Comparison of ENCODE assay signal across 1 cellular context in the genomic region with DNA sequence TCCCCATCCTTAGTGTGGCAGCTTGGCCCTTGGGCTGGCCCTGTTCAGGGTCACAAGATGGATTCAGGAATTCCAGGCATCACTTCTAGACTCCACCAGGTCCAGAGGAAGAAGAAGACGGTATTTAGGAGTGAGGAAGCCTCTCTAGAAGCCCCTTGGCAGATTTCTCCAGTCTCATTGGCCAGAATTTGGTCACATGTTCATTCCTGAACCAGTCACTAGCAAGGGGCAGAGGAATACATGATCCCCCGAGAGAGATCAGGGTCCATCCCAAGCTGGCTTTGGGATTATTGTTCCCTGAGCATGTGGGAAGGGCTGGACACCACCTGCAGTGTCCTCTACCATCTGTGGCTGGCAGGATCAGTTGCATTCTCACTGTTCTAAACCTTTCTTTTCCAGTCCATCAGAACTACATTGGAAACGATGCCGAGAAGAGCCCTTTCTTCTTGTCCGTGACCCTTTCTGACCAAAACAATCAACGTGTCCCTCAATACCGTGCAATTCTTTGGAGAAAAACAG.
TF ChIP-seq lines count a peak whose summit lies in the region.

No MANE protein-coding gene starts in this region.

TF ChIP-seq in K562, 482 proteins besides CTCF, POLR2A, EP300 and RAD21 (continued from another document):
- no peak for TF ChIP-seq RBBP5 (IDR thresholded peaks at IDR 0.05; ENCODE audit: borderline replicate concordance, insufficient read depth, low read length, poor library complexity, severe bottlenecking)
- no peak for TF ChIP-seq ADNP (tag; IDR thresholded peaks at IDR 0.05)
- TF ChIP-seq, protein P1, sequence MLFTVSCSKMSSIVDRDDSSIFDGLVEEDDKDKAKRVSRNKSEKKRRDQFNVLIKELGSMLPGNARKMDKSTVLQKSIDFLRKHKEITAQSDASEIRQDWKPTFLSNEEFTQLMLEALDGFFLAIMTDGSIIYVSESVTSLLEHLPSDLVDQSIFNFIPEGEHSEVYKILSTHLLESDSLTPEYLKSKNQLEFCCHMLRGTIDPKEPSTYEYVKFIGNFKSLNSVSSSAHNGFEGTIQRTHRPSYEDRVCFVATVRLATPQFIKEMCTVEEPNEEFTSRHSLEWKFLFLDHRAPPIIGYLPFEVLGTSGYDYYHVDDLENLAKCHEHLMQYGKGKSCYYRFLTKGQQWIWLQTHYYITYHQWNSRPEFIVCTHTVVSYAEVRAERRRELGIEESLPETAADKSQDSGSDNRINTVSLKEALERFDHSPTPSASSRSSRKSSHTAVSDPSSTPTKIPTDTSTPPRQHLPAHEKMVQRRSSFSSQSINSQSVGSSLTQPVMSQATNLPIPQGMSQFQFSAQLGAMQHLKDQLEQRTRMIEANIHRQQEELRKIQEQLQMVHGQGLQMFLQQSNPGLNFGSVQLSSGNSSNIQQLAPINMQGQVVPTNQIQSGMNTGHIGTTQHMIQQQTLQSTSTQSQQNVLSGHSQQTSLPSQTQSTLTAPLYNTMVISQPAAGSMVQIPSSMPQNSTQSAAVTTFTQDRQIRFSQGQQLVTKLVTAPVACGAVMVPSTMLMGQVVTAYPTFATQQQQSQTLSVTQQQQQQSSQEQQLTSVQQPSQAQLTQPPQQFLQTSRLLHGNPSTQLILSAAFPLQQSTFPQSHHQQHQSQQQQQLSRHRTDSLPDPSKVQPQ (CRISPR knock-in tag; IDR thresholded peaks at IDR 0.05; ENCODE audit: borderline replicate concordance), result no peak
- no peak for TF ChIP-seq STAT5A (IDR thresholded peaks at IDR 0.05; ENCODE audit: borderline replicate concordance, low read length)
- no peak for TF ChIP-seq ZNF239 (CRISPR knock-in tag; IDR thresholded peaks at IDR 0.05)
